In the genomic region with DNA sequence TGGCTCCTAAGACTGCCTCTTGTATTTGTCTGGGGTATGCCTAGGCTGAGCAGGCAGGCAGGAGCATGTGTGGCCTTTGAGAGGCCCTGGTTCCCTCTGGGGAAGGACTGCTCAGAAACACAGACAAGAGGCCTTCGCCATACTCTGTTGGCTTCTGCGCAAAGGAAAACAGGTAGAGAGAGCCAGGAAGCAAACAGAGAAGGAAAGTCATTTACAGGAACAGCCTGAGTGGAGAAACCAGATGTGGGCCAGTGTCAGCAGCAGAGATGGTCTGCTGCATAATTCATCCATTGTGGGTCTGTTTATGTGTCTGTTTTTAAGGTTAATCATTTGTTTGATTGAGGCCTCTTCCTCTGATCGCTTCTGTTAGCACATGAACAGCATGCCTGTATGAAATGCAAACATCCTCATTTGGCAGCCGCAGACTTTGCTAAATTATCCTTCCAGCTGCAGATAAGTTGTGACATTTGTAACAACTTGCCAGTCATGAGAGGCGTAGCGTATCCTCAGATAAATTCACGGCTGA, we compare ENCODE assay signal across 14 cellular contexts.
DNase-seq lines count a peak whose midpoint lies in the region; ATAC-seq and TF ChIP-seq lines count a peak whose summit lies in the region.
"Had no signal": no experiment of that assay in that cellular context is flagged by ENCODE, and none has a peak within 500 bp of the region (broad histone marks: within the 10 kb centered on the region; RNA-seq: fewer than 3 reads in every experiment).

No MANE protein-coding gene starts in this region.

- peak; percentile 45 for DNase-seq in COLO668 (lab: John Stamatoyannopoulos, UW; ENCODE audit: unreplicated experiment)
- peak; percentile 75 for DNase-seq in NCI-H2171 treated with DMSO at 0.1 percent for 48 hours (lab: John Stamatoyannopoulos, UW)
- DNase-seq in cardiac septum (ENCODE audit: low spot score): peak; percentile 49
- DNase-seq in SIG-M5 (lab: John Stamatoyannopoulos, UW): no peak
- DNase-seq: activated CD4-positive, alpha-beta memory T cell treated with anti-CD3 and anti-CD28 coated beads, Interleukin-2, amount 10 ng/mL, durations not matched to agents 7 days and 5 days; DND-41; naive B cell; NCI-H1436; Peyer's patch; T-helper 9 cell had no signal

- H3K27ac Mint-ChIP-seq in nephron: peak overlapping the region; percentile 64 to 72 (median 70)
- H3K27ac Mint-ChIP-seq: activated CD4-positive, alpha-beta memory T cell treated with anti-CD3 and anti-CD28 coated beads, Interleukin-2, amount 10 ng/mL, durations not matched to agents 7 days and 5 days had no signal

- H3K4me1 Mint-ChIP-seq in nephron: peaks cover 22% of the 10 kb centered on the region
- H3K4me1 Mint-ChIP-seq: activated CD4-positive, alpha-beta memory T cell treated with anti-CD3 and anti-CD28 coated beads, Interleukin-2, amount 10 ng/mL, durations not matched to agents 7 days and 5 days had no signal

- no peaks in the 10 kb centered on the region for H3K36me3 Mint-ChIP-seq in nephron (ENCODE audit: low read depth)
- H3K36me3 Mint-ChIP-seq: naive B cell had no signal

- peaks cover 9% of the 10 kb centered on the region for H3K27me3 Mint-ChIP-seq in nephron (ENCODE audit: low read depth)

- H3K9me3 Mint-ChIP-seq in nephron: no peaks in the 10 kb centered on the region
- H3K9me3 Mint-ChIP-seq: activated CD4-positive, alpha-beta memory T cell treated with anti-CD3 and anti-CD28 coated beads, Interleukin-2, amount 10 ng/mL, durations not matched to agents 7 days and 5 days had no signal

- intact Hi-C loops in cardiac septum (cut with DNase I): no loop called here

- TF ChIP-seq CTCF in nephron (IDR thresholded peaks at IDR 0.05; ENCODE audit: unreplicated experiment in 3 of 3): no peak

- no peak overlapping the region for H3K4me3 Mint-ChIP-seq in nephron
- H3K4me3 Mint-ChIP-seq: activated CD4-positive, alpha-beta memory T cell treated with anti-CD3 and anti-CD28 coated beads, Interleukin-2, amount 10 ng/mL, durations not matched to agents 7 days and 5 days; naive B cell had no signal

- ATAC-seq in HG03520 (IDR thresholded peaks at IDR 0.05; ENCODE audit: unreplicated experiment): no peak
- ATAC-seq in HG03565 (IDR thresholded peaks at IDR 0.05; ENCODE audit: unreplicated experiment): no peak
- ATAC-seq in HG03460 (IDR thresholded peaks at IDR 0.05; ENCODE audit: unreplicated experiment): no peak
